In genomic region chr5:14337603-14338002, GRCh38 we compare ENCODE assay signal across 19 cellular contexts.
DNase-seq lines count a peak whose midpoint lies in the region; ATAC-seq and TF ChIP-seq lines count a peak whose summit lies in the region.
"Had no signal": no experiment of that assay in that cellular context is flagged by ENCODE, and none has a peak within 500 bp of the region (broad histone marks: within the 10 kb centered on the region; RNA-seq: fewer than 3 reads in every experiment).

No MANE protein-coding gene starts in this region.

- H3K4me1 ChIP-seq in gastroesophageal sphincter (peaks cover 0 to 50% (median 0%) of the 10 kb centered on the region in 3 donors), psoas muscle (peaks cover 12% of the 10 kb centered on the region)

- H3K36me3 ChIP-seq in gastroesophageal sphincter (peaks cover 0 to 61% of the 10 kb centered on the region in 2 donors), psoas muscle (ENCODE audit: insufficient read depth in 1 of 2, low read depth in 1 of 2) (peaks cover 5 to 59% of the 10 kb centered on the region in 2 donors)

- TF ChIP-seq CTCF in gastroesophageal sphincter (IDR thresholded peaks at IDR 0.05): no peak
- no peak for TF ChIP-seq CTCF in psoas muscle (IDR thresholded peaks at IDR 0.05)

- H3K4me1 Mint-ChIP-seq in stimulated activated naive B cell treated with anti-CD40 and anti-IgM and Interleukin-4, amounts not matched to agents 10 μg/mL and 1 μg/mL and 100 μg/mL, for 72 hours: peaks cover 22 to 44% of the 10 kb centered on the region in 2 donors

- intact Hi-C loops in psoas muscle (cut with DNase I): no loop called here

- H3K4me3 Mint-ChIP-seq in stimulated activated naive B cell treated with anti-CD40 and anti-IgM and Interleukin-4, amounts not matched to agents 10 μg/mL and 1 μg/mL and 100 μg/mL, for 72 hours: no peak overlapping the region
- H3K4me3 Mint-ChIP-seq: CD4-positive, alpha-beta T cell had no signal

- no peak for TF ChIP-seq POLR2A in gastroesophageal sphincter (IDR thresholded peaks at IDR 0.05)

- no peaks in the 10 kb centered on the region for H3K9me3 ChIP-seq in gastroesophageal sphincter
- no peaks in the 10 kb centered on the region for H3K9me3 ChIP-seq in psoas muscle
- H3K9me3 ChIP-seq: BE2C, Caco-2 had no signal

- no peaks in the 10 kb centered on the region for H3K9me3 Mint-ChIP-seq in stimulated activated naive B cell treated with anti-CD40 and anti-IgM and Interleukin-4, amounts not matched to agents 10 μg/mL and 1 μg/mL and 100 μg/mL, for 72 hours
- H3K9me3 Mint-ChIP-seq: CD4-positive, alpha-beta T cell had no signal

- no peaks in the 10 kb centered on the region for H3K27me3 Mint-ChIP-seq in stimulated activated naive B cell treated with anti-CD40 and anti-IgM and Interleukin-4, amounts not matched to agents 10 μg/mL and 1 μg/mL and 100 μg/mL, for 72 hours
- H3K27me3 Mint-ChIP-seq: CD4-positive, alpha-beta T cell had no signal

- TF ChIP-seq EP300 in gastroesophageal sphincter (IDR thresholded peaks at IDR 0.05): no peak

- H3K27ac Mint-ChIP-seq in stimulated activated naive B cell treated with anti-CD40 and anti-IgM and Interleukin-4, amounts not matched to agents 10 μg/mL and 1 μg/mL and 100 μg/mL, for 72 hours: peak overlapping the region; percentile 71
- H3K27ac Mint-ChIP-seq: CD4-positive, alpha-beta T cell had no signal

- H3K27ac ChIP-seq in gastroesophageal sphincter: peak overlapping the region in 3 of 4 donors; percentile 29 to 30 (median 30)
- no peak overlapping the region for H3K27ac ChIP-seq in psoas muscle

- H3K4me3 ChIP-seq in gastroesophageal sphincter (no peak overlapping the region), psoas muscle (no peak overlapping the region)
- H3K4me3 ChIP-seq: K562 had no signal

- peak; percentile 22 for ATAC-seq in gastroesophageal sphincter
- no peak for ATAC-seq in stimulated activated naive B cell treated with anti-CD40 and anti-IgM and Interleukin-4, amounts not matched to agents 10 μg/mL and 1 μg/mL and 100 μg/mL, for 72 hours (replicated peaks)
- ATAC-seq in psoas muscle: no peak
- ATAC-seq: K562 had no signal

- peaks cover 36 to 54% of the 10 kb centered on the region in 2 donors for H3K36me3 Mint-ChIP-seq in stimulated activated naive B cell treated with anti-CD40 and anti-IgM and Interleukin-4, amounts not matched to agents 10 μg/mL and 1 μg/mL and 100 μg/mL, for 72 hours

- peak; percentile 25 for DNase-seq in ELF-1 (ENCODE audit: low read depth, low spot score)
- peak; percentile 51 for DNase-seq in astrocyte of the hippocampus (ENCODE audit: low read depth, low spot score)
- DNase-seq in stimulated activated naive B cell treated with anti-CD40 and anti-IgM and Interleukin-4, amounts not matched to agents 10 μg/mL and 1 μg/mL and 100 μg/mL, for 72 hours: no peak
- no peak for DNase-seq in NCI-H2029 (lab: John Stamatoyannopoulos, UW)
- DNase-seq in psoas muscle: no peak
- no peak for DNase-seq in cortex of kidney (lab: John Stamatoyannopoulos, UW)
- no peak for DNase-seq in stimulated activated CD4-positive, alpha-beta T cell treated with anti-CD3 and anti-CD28 coated beads, Interleukin-1b, Interleukin-23, amount 100 ng/mL, for 48 hours
- DNase-seq: BE2C; Caco-2; CD4-positive, alpha-beta T cell; GF-D8; GOT3; NCI-H1105; NCI-H510A; NCI-H774; OCI-M1; SHP77 had no signal

- H3K27me3 ChIP-seq in gastroesophageal sphincter (no peaks in the 10 kb centered on the region), psoas muscle (ENCODE audit: insufficient read depth in 3 of 3, low read length in 2 of 3) (no peaks in the 10 kb centered on the region)
- H3K27me3 ChIP-seq: BE2C had no signal

- 62 to 73% methylated on average over 2 to 4 of the region's 7 CpGs for WGBS in gastroesophageal sphincter (ENCODE audit: low coverage in 1 of 2), 2 donors
- 74 to 79% (median 74%) methylated on average over 7 of the region's 7 CpGs for WGBS in psoas muscle, 3 donors

Comparison
In these comparisons a context has a peak if more than half of its experiments do, and no peak if none do; other contexts are left out.
1. DNase-seq: peak in ELF-1 (single experiment) and astrocyte of the hippocampus (single experiment); none in stimulated activated naive B cell treated with anti-CD40 and anti-IgM and Interleukin-4, amounts not matched to agents 10 μg/mL and 1 μg/mL and 100 μg/mL, for 72 hours (single experiment), NCI-H2029 (single experiment), psoas muscle (0 of 2), cortex of kidney (single experiment) and stimulated activated CD4-positive, alpha-beta T cell treated with anti-CD3 and anti-CD28 coated beads, Interleukin-1b, Interleukin-23, amount 100 ng/mL, for 48 hours (single experiment).